8 cellular contexts compared by ENCODE assay signal in genomic region chr5:146897061-146897460, GRCh38. TPM values are rescaled to one million over a fixed set of nuclear protein-coding genes. Genes with fewer than 3 reads are reported as not detected.
"Had no signal": no experiment of that assay in that cellular context is flagged by ENCODE, and none has a peak within 500 bp of the region (broad histone marks: within the 10 kb centered on the region; RNA-seq: fewer than 3 reads in every experiment).

No MANE protein-coding gene starts in this region.

- H3K4me3 Mint-ChIP-seq: GM23338, H9, IgD-negative memory B cell had no signal

- H3K27ac Mint-ChIP-seq: GM23338, H9, IgD-negative memory B cell had no signal

- H3K4me1 Mint-ChIP-seq: H9, IgD-negative memory B cell had no signal

- DNase-seq: H9, HCEC 1CT, KBM-7 had no signal

- H3K27me3 Mint-ChIP-seq: IgD-negative memory B cell had no signal

- H3K27ac ChIP-seq: HL-60 had no signal

- H3K36me3 Mint-ChIP-seq: IgD-negative memory B cell had no signal

- ATAC-seq: GM23338, HepG2 had no signal

RNA-seq across cellular contexts. Expression of gene PPP2R2B, which starts 18.5 kb away (rescaled TPM):
- total RNA-seq: HepG2, HT1080 had no signal
